Comparison of ENCODE assay signal across 9 cellular contexts in the genomic region with DNA sequence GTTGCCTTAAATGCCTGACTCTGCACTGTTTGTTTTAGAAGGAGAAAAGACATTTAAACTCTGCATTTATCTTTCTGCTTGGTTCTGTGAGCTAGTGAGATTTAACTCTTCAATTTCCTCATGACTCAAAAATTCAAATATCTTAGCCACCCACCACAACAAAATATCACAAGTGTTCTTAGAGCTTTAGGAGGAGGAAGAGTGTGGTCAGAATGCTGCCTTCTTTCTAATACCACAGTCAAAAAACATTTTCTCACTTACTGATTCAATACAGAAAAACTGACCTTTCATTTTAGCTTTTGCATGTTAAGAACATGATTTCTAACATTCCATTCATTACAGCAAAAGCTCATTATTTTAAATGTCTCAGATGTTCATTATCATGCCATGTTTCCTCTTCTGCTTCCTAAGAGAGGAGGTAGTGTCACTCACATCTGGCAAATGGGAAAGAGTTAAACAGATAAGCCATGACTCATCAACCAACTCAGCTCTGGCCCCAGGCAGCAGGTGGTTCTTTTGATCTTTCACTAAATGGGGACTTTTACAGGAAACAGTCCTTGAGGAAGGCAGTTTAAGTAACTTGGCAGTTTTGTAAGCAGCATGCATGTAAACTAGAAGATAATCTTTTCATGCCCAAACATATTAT. TPM values are rescaled to one million over a fixed set of nuclear protein-coding genes. Genes with fewer than 3 reads are reported as not detected.
DNase-seq lines count a peak whose midpoint lies in the region; ATAC-seq and TF ChIP-seq lines count a peak whose summit lies in the region.
"Had no signal": no experiment of that assay in that cellular context is flagged by ENCODE, and none has a peak within 500 bp of the region (broad histone marks: within the 10 kb centered on the region; RNA-seq: fewer than 3 reads in every experiment).

No MANE protein-coding gene starts in this region.

- peaks cover 0 to 5% (median 3%) of the 10 kb centered on the region in 4 donors for H3K9me3 ChIP-seq in sigmoid colon

- no peak overlapping the region for H3K4me3 ChIP-seq in BJ (ENCODE audit: low read depth, low read length)
- H3K4me3 ChIP-seq in fibroblast of mammary gland (ENCODE audit: control insufficient read depth, low read depth, low read length), result no peak overlapping the region
- H3K4me3 ChIP-seq in sigmoid colon, result no peak overlapping the region

- TF ChIP-seq EP300 in sigmoid colon (IDR thresholded peaks at IDR 0.05), result no peak

- CTCF ChIA-PET in BJ (lab: Yijun Ruan, JAX), result interaction anchor here (0.7 to 2.3 kb wide), 7 partner anchors 88 to 300 kb away, joined by 3 to 15 read pairs (median 4); no protein-coding TSS in a partner anchor

- ATAC-seq in GM18868 (IDR thresholded peaks at IDR 0.05; ENCODE audit: unreplicated experiment), result peak; percentile 88
- peak; percentile 87 for ATAC-seq in HG02885 (IDR thresholded peaks at IDR 0.05; ENCODE audit: poor library complexity, unreplicated experiment)
- no peak for ATAC-seq in left ventricle myocardium superior

- TF ChIP-seq CTCF in BJ (IDR thresholded peaks at IDR 0.05; ENCODE audit: insufficient read depth, low read depth, low read length), result no peak
- no peak for TF ChIP-seq CTCF in fibroblast of mammary gland (conservative IDR thresholded peaks at IDR 0.05; ENCODE audit: control insufficient read depth, insufficient read depth, low read depth, low read length)
- no peak for TF ChIP-seq CTCF in sigmoid colon (IDR thresholded peaks at IDR 0.05)

- H3K27me3 ChIP-seq in BJ (ENCODE audit: control insufficient read depth, insufficient read depth, low read length) (no peaks in the 10 kb centered on the region), sigmoid colon (no peaks in the 10 kb centered on the region)

- peak overlapping the region in 1 of 4 donors; percentile 83 for H3K27ac ChIP-seq in sigmoid colon

- DNase-seq in BJ (ENCODE audit: low read depth) (peak; percentile 46), NCI-H69 (lab: John Stamatoyannopoulos, UW) (peak; percentile 76), fibroblast of mammary gland (ENCODE audit: low read depth) (peak; percentile 54), globus pallidus (ENCODE audit: low spot score) (no peak), left ventricle myocardium superior (no peak), sigmoid colon (no peak)

- intact Hi-C loops in left ventricle myocardium superior (cut with micrococcal nuclease), result loop anchor here (10.0 kb wide), 1 partner anchor 295 kb away; no protein-coding TSS in a partner anchor
- intact Hi-C loops in sigmoid colon (cut with DNase I), result loop anchor here (5.0 kb wide), 2 partner anchors 148 to 298 kb away; no protein-coding TSS in a partner anchor

- H3K36me3 ChIP-seq in BJ (ENCODE audit: control insufficient read depth, insufficient read depth, low read length), result no peaks in the 10 kb centered on the region
- H3K36me3 ChIP-seq in sigmoid colon, result no peaks in the 10 kb centered on the region

- POLR2A ChIA-PET in BJ (lab: Charles Lee), result no interaction called here

- no peak for TF ChIP-seq POLR2A in sigmoid colon (IDR thresholded peaks at IDR 0.05)

- peaks cover 0 to 49% (median 38%) of the 10 kb centered on the region in 4 donors for H3K4me1 ChIP-seq in sigmoid colon

RNA-seq across cellular contexts. Expression of gene RNU6-8, which starts 56.4 kb away (rescaled TPM):
- not detected in 2 replicates for polyA plus RNA-seq in BJ (2011; rRNA removed)
- not detected in 2 replicates for polyA minus RNA-seq in BJ (2011; rRNA and poly(A)+ RNA removed)
- total RNA-seq in left ventricle myocardium superior, result not detected
- total RNA-seq in sigmoid colon, result not detected
- polyA plus RNA-seq in sigmoid colon, result not detected
- polyA plus RNA-seq: IgD-negative memory B cell had no signal

RNA-seq across cellular contexts. Expression of gene RNU6-7, which starts 57.6 kb away (rescaled TPM):
- polyA plus RNA-seq in BJ (2011; rRNA removed), result not detected in 2 replicates
- not detected in 2 replicates for polyA minus RNA-seq in BJ (2011; rRNA and poly(A)+ RNA removed)
- not detected for total RNA-seq in left ventricle myocardium superior
- not detected for total RNA-seq in sigmoid colon
- not detected for polyA plus RNA-seq in sigmoid colon
- polyA plus RNA-seq: IgD-negative memory B cell had no signal

Comparison
In these comparisons a context has a peak if more than half of its experiments do, and no peak if none do; other contexts are left out.
1. DNase-seq: peak in BJ (single experiment), NCI-H69 (single experiment) and fibroblast of mammary gland (single experiment); none in globus pallidus (single experiment), left ventricle myocardium superior (single experiment) and sigmoid colon (single experiment).